24 cellular contexts compared by ENCODE assay signal in the genomic region with DNA sequence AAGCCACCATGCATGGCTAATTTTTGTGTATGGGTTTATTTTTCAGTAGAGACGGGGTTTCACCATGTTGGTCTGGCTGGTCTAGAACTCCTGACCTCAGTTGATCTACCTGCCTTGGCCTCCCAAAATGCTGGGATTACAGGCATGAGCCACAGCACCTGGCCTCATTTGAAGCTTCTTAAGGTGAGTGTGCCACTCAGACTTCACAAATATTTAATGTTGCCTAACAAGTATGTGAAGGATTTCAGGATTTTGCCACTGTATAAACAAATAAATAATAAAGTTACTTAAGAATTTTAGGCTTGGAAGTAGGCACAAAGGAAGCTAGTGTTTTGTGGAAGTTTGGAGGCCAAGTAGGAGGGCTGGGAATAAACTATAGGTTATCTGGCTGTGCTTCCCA.
"Had no signal": no experiment of that assay in that cellular context is flagged by ENCODE, and none has a peak within 500 bp of the region (broad histone marks: within the 10 kb centered on the region; RNA-seq: fewer than 3 reads in every experiment).

No MANE protein-coding gene starts in this region.

- H3K79me2 ChIP-seq: parathyroid adenoma had no signal

- H3K4me3 ChIP-seq: neural progenitor cell, ovary, psoas muscle, right lobe of liver, sigmoid colon, stomach, thoracic aorta, thyroid gland, tibial nerve, upper lobe of left lung, uterus had no signal

- H3K27me3 ChIP-seq: neural progenitor cell, ovary, right lobe of liver, sigmoid colon, stomach, thyroid gland, tibial nerve, upper lobe of left lung, uterus had no signal

- H3K4me2 ChIP-seq: neural progenitor cell had no signal

- DNase-seq: naive thymus-derived CD4-positive, alpha-beta T cell; natural killer cell; occipital lobe; ovary; posterior cingulate gyrus; psoas muscle; right lobe of liver; sigmoid colon; small intestine; stimulated activated CD4-positive, alpha-beta T cell treated with anti-CD3 and anti-CD28 coated beads, Interleukin-15, amount 100 ng/mL, for 24 hours; stimulated activated CD4-positive, alpha-beta T cell treated with anti-CD3 and anti-CD28 coated beads, Interleukin-2, amount 100 ng/mL, for 24 hours; stimulated activated CD4-positive, alpha-beta T cell treated with anti-CD3 and anti-CD28 coated beads, Interleukin-2, amount 100 ng/mL, for 48 hours; stimulated activated CD4-positive, alpha-beta T cell treated with anti-CD3 and anti-CD28 coated beads, Interleukin-4, amount 100 ng/mL, for 24 hours; stimulated activated naive B cell treated with anti-CD40 and anti-IgM and Interleukin-4, amounts not matched to agents 10 μg/mL and 1 μg/mL and 100 μg/mL, for 72 hours; stimulated activated naive CD4-positive, alpha-beta T cell treated with Interleukin-2 at 50 U/mL for 16 hours; stomach; thyroid gland; upper lobe of left lung; uterus had no signal

- H3K9me3 ChIP-seq: ovary, psoas muscle, right lobe of liver, sigmoid colon, stomach, thoracic aorta, thyroid gland, tibial nerve, upper lobe of left lung, uterus had no signal

- H3K36me3 ChIP-seq: neural progenitor cell, ovary, right lobe of liver, sigmoid colon, stomach, thoracic aorta, thyroid gland, tibial nerve, upper lobe of left lung, uterus had no signal

- H3K4me1 ChIP-seq: neural progenitor cell, parathyroid adenoma, psoas muscle, right lobe of liver, sigmoid colon, stomach, thyroid gland, tibial nerve, upper lobe of left lung, uterus had no signal

- ATAC-seq: naive thymus-derived CD4-positive, alpha-beta T cell; natural killer cell; psoas muscle; right lobe of liver; stimulated activated effector memory CD8-positive, alpha-beta T cell treated with anti-CD3 and anti-CD28 coated beads, Interleukin-12 subunit alpha, Interleukin-12 subunit beta, amount 100 ng/mL, for 72 hours; stimulated activated naive B cell treated with anti-CD40 and anti-IgM and Interleukin-4, amounts not matched to agents 10 μg/mL and 1 μg/mL and 100 μg/mL, for 72 hours had no signal

- H3K9ac ChIP-seq: neural progenitor cell, parathyroid adenoma had no signal

- H3K27ac ChIP-seq: neural progenitor cell, ovary, parathyroid adenoma, psoas muscle, right lobe of liver, sigmoid colon, stomach, thoracic aorta, thyroid gland, tibial nerve, upper lobe of left lung, uterus had no signal

- H2AFZ ChIP-seq: neural progenitor cell, parathyroid adenoma had no signal
